Comparison of ENCODE assay signal across 1 cellular context in genomic region chr19:47609885-47610545, GRCh38.
TF ChIP-seq lines count a peak whose summit lies in the region.

No MANE protein-coding gene starts in this region.

TF ChIP-seq in liver, 16 proteins besides CTCF, POLR2A, EP300 and RAD21 (continued from another document):
- TF ChIP-seq ZBTB33 (IDR thresholded peaks at IDR 0.05) (no peak), YY1 (IDR thresholded peaks at IDR 0.05) (no peak), GABPA (IDR thresholded peaks at IDR 0.05 in 1 of 2, conservative IDR thresholded peaks at IDR 0.05 in 1 of 2) (no peak), EGR1 (IDR thresholded peaks at IDR 0.05; ENCODE audit: low read depth in 2 of 2) (no peak), FOXA1 (IDR thresholded peaks at IDR 0.05) (no peak), RXRA (IDR thresholded peaks at IDR 0.05) (peak; percentile 87 to 88), FOXA2 (IDR thresholded peaks at IDR 0.05) (no peak)
